ENCODE assay signal across 20 cellular contexts in the genomic region with DNA sequence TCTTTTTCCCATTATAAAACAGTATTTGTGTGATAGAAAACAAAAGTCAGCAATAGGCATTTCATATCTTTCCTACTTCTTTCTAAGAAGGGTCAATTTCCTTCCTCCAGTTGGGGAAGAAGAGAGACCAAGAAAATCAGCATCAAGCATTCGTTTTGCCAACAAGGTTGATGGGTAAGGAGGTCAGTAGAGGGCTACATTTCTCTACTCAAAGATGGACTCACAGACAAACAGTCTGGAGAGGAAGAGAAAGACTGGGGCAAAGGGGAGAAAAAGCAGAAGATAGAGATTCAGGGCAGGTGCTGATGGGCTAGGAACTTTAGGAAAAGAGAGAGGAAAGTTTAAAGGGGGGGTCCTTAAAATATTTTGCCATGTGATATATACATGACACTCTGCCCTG. TPM values are rescaled to one million over a fixed set of nuclear protein-coding genes. Genes with fewer than 3 reads are reported as not detected.
DNase-seq lines count a peak whose midpoint lies in the region; ATAC-seq and TF ChIP-seq lines count a peak whose summit lies in the region.
"Had no signal": no experiment of that assay in that cellular context is flagged by ENCODE, and none has a peak within 500 bp of the region (broad histone marks: within the 10 kb centered on the region; RNA-seq: fewer than 3 reads in every experiment).

No MANE protein-coding gene starts in this region.

- H3K4me3 ChIP-seq in fibroblast of the aortic adventitia (ENCODE audit: low read depth, low read length), result no peak overlapping the region
- H3K4me3 ChIP-seq: BLaER1 had no signal

- ATAC-seq in SK-N-SH treated with all-trans-retinoic acid at 6 μM for 48 hours, result peak; percentile 65
- ATAC-seq: Panc1, Right ventricle myocardium inferior had no signal

- TF ChIP-seq CTCF in fibroblast of the aortic adventitia (IDR thresholded peaks at IDR 0.05; ENCODE audit: insufficient read depth, low read length), result no peak

- DNase-seq in LHCN-M2 (ENCODE audit: low read depth) (peak; percentile 14), fibroblast of the aortic adventitia (ENCODE audit: low read depth) (peak; percentile 4), stromal cell of bone marrow (ENCODE audit: low read depth) (peak; percentile 3), ACHN (no peak), NCI-H2171 (lab: John Stamatoyannopoulos, UW) (no peak), SIG-M5 (lab: John Stamatoyannopoulos, UW) (no peak)
- DNase-seq: CD8-positive, alpha-beta memory T cell; DMS 273 treated with DMSO at 0.1 percent for 48 hours; H9; NCI-H1417 treated with DMSO at 0.1 percent for 48 hours; NCI-H510A treated with DMSO at 0.1 percent for 48 hours; NCI-H82 had no signal

- in situ Hi-C loops in ACHN (cut with HindIII; ENCODE audit: low pct_ligation_motif_present, low pct_unique_long_range_greater_than_20kb, low sequenced_read_pairs), result no loop called here

TF ChIP-seq in SK-N-SH treated with all-trans-retinoic acid at 6 μM for 48 hours, 23 proteins besides CTCF, POLR2A, EP300 and RAD21:
- TF ChIP-seq, protein P1, sequence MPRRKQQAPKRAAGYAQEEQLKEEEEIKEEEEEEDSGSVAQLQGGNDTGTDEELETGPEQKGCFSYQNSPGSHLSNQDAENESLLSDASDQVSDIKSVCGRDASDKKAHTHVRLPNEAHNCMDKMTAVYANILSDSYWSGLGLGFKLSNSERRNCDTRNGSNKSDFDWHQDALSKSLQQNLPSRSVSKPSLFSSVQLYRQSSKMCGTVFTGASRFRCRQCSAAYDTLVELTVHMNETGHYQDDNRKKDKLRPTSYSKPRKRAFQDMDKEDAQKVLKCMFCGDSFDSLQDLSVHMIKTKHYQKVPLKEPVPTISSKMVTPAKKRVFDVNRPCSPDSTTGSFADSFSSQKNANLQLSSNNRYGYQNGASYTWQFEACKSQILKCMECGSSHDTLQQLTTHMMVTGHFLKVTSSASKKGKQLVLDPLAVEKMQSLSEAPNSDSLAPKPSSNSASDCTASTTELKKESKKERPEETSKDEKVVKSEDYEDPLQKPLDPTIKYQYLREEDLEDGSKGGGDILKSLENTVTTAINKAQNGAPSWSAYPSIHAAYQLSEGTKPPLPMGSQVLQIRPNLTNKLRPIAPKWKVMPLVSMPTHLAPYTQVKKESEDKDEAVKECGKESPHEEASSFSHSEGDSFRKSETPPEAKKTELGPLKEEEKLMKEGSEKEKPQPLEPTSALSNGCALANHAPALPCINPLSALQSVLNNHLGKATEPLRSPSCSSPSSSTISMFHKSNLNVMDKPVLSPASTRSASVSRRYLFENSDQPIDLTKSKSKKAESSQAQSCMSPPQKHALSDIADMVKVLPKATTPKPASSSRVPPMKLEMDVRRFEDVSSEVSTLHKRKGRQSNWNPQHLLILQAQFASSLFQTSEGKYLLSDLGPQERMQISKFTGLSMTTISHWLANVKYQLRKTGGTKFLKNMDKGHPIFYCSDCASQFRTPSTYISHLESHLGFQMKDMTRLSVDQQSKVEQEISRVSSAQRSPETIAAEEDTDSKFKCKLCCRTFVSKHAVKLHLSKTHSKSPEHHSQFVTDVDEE (CRISPR knock-in tag; IDR thresholded peaks at IDR 0.05), result no peak
- TF ChIP-seq, protein P2, sequence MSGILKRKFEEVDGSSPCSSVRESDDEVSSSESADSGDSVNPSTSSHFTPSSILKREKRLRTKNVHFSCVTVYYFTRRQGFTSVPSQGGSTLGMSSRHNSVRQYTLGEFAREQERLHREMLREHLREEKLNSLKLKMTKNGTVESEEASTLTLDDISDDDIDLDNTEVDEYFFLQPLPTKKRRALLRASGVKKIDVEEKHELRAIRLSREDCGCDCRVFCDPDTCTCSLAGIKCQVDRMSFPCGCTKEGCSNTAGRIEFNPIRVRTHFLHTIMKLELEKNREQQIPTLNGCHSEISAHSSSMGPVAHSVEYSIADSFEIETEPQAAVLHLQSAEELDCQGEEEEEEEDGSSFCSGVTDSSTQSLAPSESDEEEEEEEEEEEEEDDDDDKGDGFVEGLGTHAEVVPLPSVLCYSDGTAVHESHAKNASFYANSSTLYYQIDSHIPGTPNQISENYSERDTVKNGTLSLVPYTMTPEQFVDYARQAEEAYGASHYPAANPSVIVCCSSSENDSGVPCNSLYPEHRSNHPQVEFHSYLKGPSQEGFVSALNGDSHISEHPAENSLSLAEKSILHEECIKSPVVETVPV (CRISPR knock-in tag; IDR thresholded peaks at IDR 0.05), result no peak
- TF ChIP-seq, protein P3, sequence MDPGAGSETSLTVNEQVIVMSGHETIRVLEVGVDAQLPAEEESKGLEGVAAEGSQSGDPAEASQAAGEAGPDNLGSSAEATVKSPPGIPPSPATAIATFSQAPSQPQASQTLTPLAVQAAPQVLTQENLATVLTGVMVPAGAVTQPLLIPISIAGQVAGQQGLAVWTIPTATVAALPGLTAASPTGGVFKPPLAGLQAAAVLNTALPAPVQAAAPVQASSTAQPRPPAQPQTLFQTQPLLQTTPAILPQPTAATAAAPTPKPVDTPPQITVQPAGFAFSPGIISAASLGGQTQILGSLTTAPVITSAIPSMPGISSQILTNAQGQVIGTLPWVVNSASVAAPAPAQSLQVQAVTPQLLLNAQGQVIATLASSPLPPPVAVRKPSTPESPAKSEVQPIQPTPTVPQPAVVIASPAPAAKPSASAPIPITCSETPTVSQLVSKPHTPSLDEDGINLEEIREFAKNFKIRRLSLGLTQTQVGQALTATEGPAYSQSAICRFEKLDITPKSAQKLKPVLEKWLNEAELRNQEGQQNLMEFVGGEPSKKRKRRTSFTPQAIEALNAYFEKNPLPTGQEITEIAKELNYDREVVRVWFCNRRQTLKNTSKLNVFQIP (CRISPR knock-in tag; IDR thresholded peaks at IDR 0.05; ENCODE audit: borderline replicate concordance, low read depth), result no peak
- TF ChIP-seq OSR1 (CRISPR knock-in tag; IDR thresholded peaks at IDR 0.05), result no peak
- no peak for TF ChIP-seq GLIS3 (CRISPR knock-in tag; IDR thresholded peaks at IDR 0.05)
- no peak for TF ChIP-seq ZNF8 (CRISPR knock-in tag; IDR thresholded peaks at IDR 0.05)
- TF ChIP-seq, protein P4, sequence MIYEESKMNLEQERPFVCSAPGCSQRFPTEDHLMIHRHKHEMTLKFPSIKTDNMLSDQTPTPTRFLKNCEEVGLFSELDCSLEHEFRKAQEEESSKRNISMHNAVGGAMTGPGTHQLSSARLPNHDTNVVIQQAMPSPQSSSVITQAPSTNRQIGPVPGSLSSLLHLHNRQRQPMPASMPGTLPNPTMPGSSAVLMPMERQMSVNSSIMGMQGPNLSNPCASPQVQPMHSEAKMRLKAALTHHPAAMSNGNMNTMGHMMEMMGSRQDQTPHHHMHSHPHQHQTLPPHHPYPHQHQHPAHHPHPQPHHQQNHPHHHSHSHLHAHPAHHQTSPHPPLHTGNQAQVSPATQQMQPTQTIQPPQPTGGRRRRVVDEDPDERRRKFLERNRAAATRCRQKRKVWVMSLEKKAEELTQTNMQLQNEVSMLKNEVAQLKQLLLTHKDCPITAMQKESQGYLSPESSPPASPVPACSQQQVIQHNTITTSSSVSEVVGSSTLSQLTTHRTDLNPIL (CRISPR knock-in tag; IDR thresholded peaks at IDR 0.05; ENCODE audit: low read depth), result no peak
- TF ChIP-seq ISL1 (CRISPR knock-in tag; IDR thresholded peaks at IDR 0.05), result no peak
- TF ChIP-seq ARNTL (CRISPR knock-in tag; IDR thresholded peaks at IDR 0.05; ENCODE audit: borderline replicate concordance, low read depth), result no peak
- no peak for TF ChIP-seq ESRRG (CRISPR knock-in tag; IDR thresholded peaks at IDR 0.05)
- no peak for TF ChIP-seq TCF4 (CRISPR knock-in tag; IDR thresholded peaks at IDR 0.05; ENCODE audit: borderline replicate concordance)
- TF ChIP-seq SNAI2 (CRISPR knock-in tag; IDR thresholded peaks at IDR 0.05), result no peak
- no peak for TF ChIP-seq ZFP30 (CRISPR knock-in tag; IDR thresholded peaks at IDR 0.05)
- TF ChIP-seq CSDC2 (CRISPR knock-in tag; IDR thresholded peaks at IDR 0.05), result no peak
- no peak for TF ChIP-seq PPARA (CRISPR knock-in tag; IDR thresholded peaks at IDR 0.05; ENCODE audit: borderline replicate concordance)
- TF ChIP-seq ZNF565 (CRISPR knock-in tag; conservative IDR thresholded peaks at IDR 0.05; ENCODE audit: low read depth), result no peak
- no peak for TF ChIP-seq ZFP3 (CRISPR knock-in tag; IDR thresholded peaks at IDR 0.05)
- TF ChIP-seq RARB (CRISPR knock-in tag; IDR thresholded peaks at IDR 0.05), result no peak
- TF ChIP-seq BACH2 (CRISPR knock-in tag; IDR thresholded peaks at IDR 0.05; ENCODE audit: borderline replicate concordance), result no peak

RNA-seq across cellular contexts. Expression of a gene that starts 8.6 kb away (rescaled TPM):
- total RNA-seq in LHCN-M2 (2014; rRNA removed) (not detected in 2 replicates), fibroblast of the aortic adventitia (ENCODE audit: low replicate concordance) (not detected in 2 replicates)
- not detected for polyA plus RNA-seq in LHCN-M2 (2012)
- total RNA-seq: CD8-positive, alpha-beta memory T cell; Daoy; H9; HT-29; Right ventricle myocardium inferior had no signal
- polyA plus RNA-seq: AG04450; CD8-positive, alpha-beta memory T cell; IgD-negative memory B cell had no signal

Comparison
In these comparisons a context has a peak if more than half of its experiments do, and no peak if none do; other contexts are left out.
1. DNase-seq: peak in LHCN-M2 (single experiment), fibroblast of the aortic adventitia (single experiment) and stromal cell of bone marrow (single experiment); none in ACHN (single experiment), NCI-H2171 (single experiment) and SIG-M5 (single experiment).